ENCODE assay signal across 9 cellular contexts in the genomic region with DNA sequence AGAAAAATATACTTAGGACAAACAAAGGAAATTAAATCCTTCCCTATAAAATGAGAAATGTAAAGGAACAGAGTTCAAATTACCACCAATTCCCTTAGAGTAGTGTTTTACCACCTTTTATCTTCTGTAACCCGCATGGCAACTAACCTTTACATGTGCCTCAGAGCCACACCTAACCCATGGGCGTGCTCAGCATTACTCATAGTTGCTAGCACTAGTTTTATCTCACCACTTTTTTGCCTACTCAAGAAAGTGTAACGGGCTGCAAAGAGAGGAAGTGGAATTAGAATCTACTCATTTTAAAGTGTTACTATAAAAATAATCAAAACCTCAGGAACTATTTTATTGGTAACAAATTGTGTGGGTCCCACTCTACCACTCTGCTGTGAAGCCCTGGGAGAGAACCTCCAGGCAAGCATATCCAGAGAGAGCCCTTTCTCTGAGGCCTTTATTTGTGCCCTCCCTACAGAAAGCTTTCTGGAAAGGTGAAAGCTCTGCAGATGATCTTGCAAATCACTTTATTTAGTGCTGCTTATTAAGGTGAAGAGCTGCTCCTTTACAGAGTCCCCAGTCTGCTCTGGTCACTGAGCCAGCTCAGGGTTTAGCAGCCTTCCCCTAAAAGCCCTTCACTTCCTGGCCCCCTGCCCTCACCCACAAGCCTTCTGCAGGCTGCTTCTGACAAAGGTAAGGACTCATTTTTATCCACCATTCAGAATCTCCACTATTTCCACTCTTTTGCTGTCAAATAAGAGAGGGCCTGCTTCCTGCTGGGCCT.
A peak's percentile ranks its signal among the peaks of the same experiment; 100 is the strongest.
DNase-seq lines count a peak whose midpoint lies in the region; ATAC-seq and TF ChIP-seq lines count a peak whose summit lies in the region.
"Had no signal": no experiment of that assay in that cellular context is flagged by ENCODE, and none has a peak within 500 bp of the region (broad histone marks: within the 10 kb centered on the region; RNA-seq: fewer than 3 reads in every experiment).

No MANE protein-coding gene starts in this region.

- H3K4me1 ChIP-seq in testis, result no peaks in the 10 kb centered on the region

- H3K4me3 ChIP-seq in brain microvascular endothelial cell (ENCODE audit: low read depth, low read length) (no peak overlapping the region), testis (no peak overlapping the region)

- POLR2A ChIA-PET in CD4-positive, alpha-beta T cell (lab: Charles Lee), result interaction anchor here (0.8 to 1.8 kb wide), 14 partner anchors 11 to 124 kb away, joined by 3 to 17 read pairs (median 4); a partner anchor contains a TSS

- no peaks in the 10 kb centered on the region for H3K36me3 ChIP-seq in brain microvascular endothelial cell (replicated peaks)
- no peaks in the 10 kb centered on the region for H3K36me3 ChIP-seq in testis (ENCODE audit: low read depth, missing control alignments)

- H3K9me3 Mint-ChIP-seq in CD4-positive, alpha-beta T cell, result peaks cover 9% of the 10 kb centered on the region

- 86 to 88% methylated on average over 3 of the region's 3 CpGs for WGBS in testis, 2 donors

- peak overlapping the region; percentile 90 for H3K27ac Mint-ChIP-seq in CD4-positive, alpha-beta T cell
- H3K27ac Mint-ChIP-seq: brain had no signal

- peak overlapping the region; percentile 81 for H3K4me3 Mint-ChIP-seq in CD4-positive, alpha-beta T cell
- H3K4me3 Mint-ChIP-seq: brain had no signal

- no peaks in the 10 kb centered on the region for H3K9me3 ChIP-seq in CD4-positive, alpha-beta T cell (ENCODE audit: control insufficient read depth, low read length)
- no peaks in the 10 kb centered on the region for H3K9me3 ChIP-seq in testis

- peaks cover 93% of the 10 kb centered on the region for H3K4me1 Mint-ChIP-seq in CD4-positive, alpha-beta T cell (ENCODE audit: low read depth)
- H3K4me1 Mint-ChIP-seq: brain had no signal

- CTCF ChIA-PET in CD4-positive, alpha-beta T cell (lab: Charles Lee), result interaction anchor here (0.6 to 1.3 kb wide), 3 partner anchors 40 to 144 kb away, joined by 3 to 5 read pairs (median 4); no protein-coding TSS in a partner anchor

- peaks cover 14% of the 10 kb centered on the region for H3K36me3 Mint-ChIP-seq in CD4-positive, alpha-beta T cell (ENCODE audit: low read depth)
- H3K36me3 Mint-ChIP-seq: brain had no signal

- TF ChIP-seq CTCF in CD4-positive, alpha-beta T cell (IDR thresholded peaks at IDR 0.05), result no peak
- no peak for TF ChIP-seq CTCF in brain microvascular endothelial cell (IDR thresholded peaks at IDR 0.05; ENCODE audit: low read depth, low read length, missing control alignments)
- no peak for TF ChIP-seq CTCF in testis (IDR thresholded peaks at IDR 0.05)

- no peaks in the 10 kb centered on the region for H3K27me3 ChIP-seq in CD4-positive, alpha-beta T cell (ENCODE audit: control insufficient read depth, insufficient read depth, low read length)
- no peaks in the 10 kb centered on the region for H3K27me3 ChIP-seq in brain microvascular endothelial cell (replicated peaks)
- no peaks in the 10 kb centered on the region for H3K27me3 ChIP-seq in testis

- in situ Hi-C loops in brain microvascular endothelial cell (cut with HindIII; ENCODE audit: low pct_ligation_motif_present, low sequenced_read_pairs), result no loop called here

- peak; percentile 83 for ATAC-seq in CD4-positive, alpha-beta T cell (ENCODE audit: poor library complexity)
- peak; percentile 88 for ATAC-seq in GM21576 (IDR thresholded peaks at IDR 0.05; ENCODE audit: unreplicated experiment)

- DNase-seq in CD4-positive, alpha-beta T cell, result peak; percentile 25 to 66 (median 52)
- DNase-seq in NAMALWA (ENCODE audit: low spot score), result peak; percentile 11
- DNase-seq in activated T-helper 9 cell treated with anti-CD3 and anti-CD28 coated beads, Interleukin-2, amount 50 U/mL, for 16 hours (ENCODE audit: low read depth), result peak; percentile 46
- DNase-seq in renal cortical epithelial cell (ENCODE audit: low read depth), result peak; percentile 42
- DNase-seq in brain microvascular endothelial cell, result no peak
- no peak for DNase-seq in mesenteric fat pad (ENCODE audit: low spot score)
- no peak for DNase-seq in testis

- no peaks in the 10 kb centered on the region for H3K27me3 Mint-ChIP-seq in CD4-positive, alpha-beta T cell
- H3K27me3 Mint-ChIP-seq: brain had no signal

- TF ChIP-seq POLR2A in testis (IDR thresholded peaks at IDR 0.05), result no peak

- peak overlapping the region; percentile 70 for H3K27ac ChIP-seq in CD4-positive, alpha-beta T cell (ENCODE audit: low read depth, low read length)
- H3K27ac ChIP-seq in brain microvascular endothelial cell (no peak overlapping the region), testis (no peak overlapping the region)

- intact Hi-C loops in CD4-positive, alpha-beta T cell (cut with DNase I, micrococcal nuclease), result loop anchor here (2.0 to 5.0 kb wide), 4 partner anchors 65 to 145 kb away; no protein-coding TSS in a partner anchor
- intact Hi-C loops in testis (cut with DNase I; ENCODE audit: low total_unique reads), result no loop called here

Comparison
In these comparisons a context has a peak if more than half of its experiments do, and no peak if none do; other contexts are left out.
1. DNase-seq: peak in CD4-positive, alpha-beta T cell (10 of 10), NAMALWA (single experiment), activated T-helper 9 cell treated with anti-CD3 and anti-CD28 coated beads, Interleukin-2, amount 50 U/mL, for 16 hours (single experiment) and renal cortical epithelial cell (single experiment); none in brain microvascular endothelial cell (single experiment), mesenteric fat pad (single experiment) and testis (single experiment).